ENCODE assay signal across 20 cellular contexts in the genomic region with DNA sequence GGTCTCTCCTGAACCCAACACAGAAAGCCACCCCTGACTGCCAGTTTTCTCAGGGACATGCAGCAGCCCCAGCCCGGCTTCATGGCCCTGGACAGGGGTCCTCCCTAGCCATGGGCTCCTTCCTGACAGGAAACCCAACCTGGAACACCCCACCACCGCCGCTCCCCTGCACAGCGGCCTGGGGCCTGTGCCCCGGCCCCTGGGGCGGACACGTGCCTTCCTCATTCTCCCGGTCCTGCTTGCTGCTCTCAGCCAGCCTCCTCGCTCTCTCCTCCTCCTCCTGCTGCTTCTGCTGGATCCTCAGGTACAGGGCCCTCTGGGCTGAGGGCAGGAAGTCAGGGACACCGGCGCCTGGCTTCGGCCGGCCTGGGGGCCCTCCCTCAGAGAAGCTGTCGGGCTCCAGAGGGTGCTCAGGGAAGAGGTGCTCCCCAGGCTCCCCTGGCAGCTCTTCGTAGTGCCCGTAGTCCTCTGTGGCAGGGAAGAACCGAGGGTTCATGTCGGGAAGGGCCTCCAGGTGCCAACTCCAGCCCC.
"Had no signal": no experiment of that assay in that cellular context is flagged by ENCODE, and none has a peak within 500 bp of the region (broad histone marks: within the 10 kb centered on the region; RNA-seq: fewer than 3 reads in every experiment).

No MANE protein-coding gene starts in this region.

- H3K27me3 ChIP-seq: adrenal gland had no signal

- H3K9me3 ChIP-seq: adrenal gland had no signal

- H3K4me1 ChIP-seq: adrenal gland had no signal

- DNase-seq: activated CD4-positive, alpha-beta T cell treated with anti-CD3 and anti-CD28 coated beads for 1 hour; activated CD4-positive, alpha-beta T cell treated with anti-CD3 and anti-CD28 coated beads, Interleukin-2, amount 10 ng/mL, durations not matched to agents 24 days and 14 days; activated CD4-positive, alpha-beta T cell treated with anti-CD3 and anti-CD28 coated beads, Interleukin-2, amount 50 U/mL, for 48 hours; activated CD8-positive, alpha-beta memory T cell treated with anti-CD3 and anti-CD28 coated beads, Interleukin-2, amount 10 ng/mL, durations not matched to agents 7 days and 5 days; activated gamma-delta T cell; activated naive CD4-positive, alpha-beta T cell treated with anti-CD3 and anti-CD28 coated beads for 36 hours; activated T-cell treated with anti-CD3 and anti-CD28 coated beads, Interleukin-2, amount 50 U/mL, for 4 hours; adrenal gland; cerebellar nuclear complex; NCI-H1048; NCI-H146; NCI-H187 treated with DMSO at 0.1 percent for 48 hours; NCI-H2081 treated with DMSO at 0.1 percent for 48 hours; NCI-H446; NCI-H524; PC-3; SIG-M5; T-helper 17 cell; T-helper 9 cell had no signal

- H3K27ac ChIP-seq: adrenal gland had no signal

- H3K4me3 ChIP-seq: adrenal gland had no signal

- ATAC-seq: activated CD8-positive, alpha-beta memory T cell treated with anti-CD3 and anti-CD28 coated beads, Interleukin-2, amount 10 ng/mL, durations not matched to agents 7 days and 5 days; activated T-cell treated with anti-CD3 and anti-CD28 coated beads, Interleukin-2, amount 50 U/mL, for 4 hours; PC-3; T-helper 17 cell; WTC11 had no signal
